8 cellular contexts compared by ENCODE assay signal in the genomic region with DNA sequence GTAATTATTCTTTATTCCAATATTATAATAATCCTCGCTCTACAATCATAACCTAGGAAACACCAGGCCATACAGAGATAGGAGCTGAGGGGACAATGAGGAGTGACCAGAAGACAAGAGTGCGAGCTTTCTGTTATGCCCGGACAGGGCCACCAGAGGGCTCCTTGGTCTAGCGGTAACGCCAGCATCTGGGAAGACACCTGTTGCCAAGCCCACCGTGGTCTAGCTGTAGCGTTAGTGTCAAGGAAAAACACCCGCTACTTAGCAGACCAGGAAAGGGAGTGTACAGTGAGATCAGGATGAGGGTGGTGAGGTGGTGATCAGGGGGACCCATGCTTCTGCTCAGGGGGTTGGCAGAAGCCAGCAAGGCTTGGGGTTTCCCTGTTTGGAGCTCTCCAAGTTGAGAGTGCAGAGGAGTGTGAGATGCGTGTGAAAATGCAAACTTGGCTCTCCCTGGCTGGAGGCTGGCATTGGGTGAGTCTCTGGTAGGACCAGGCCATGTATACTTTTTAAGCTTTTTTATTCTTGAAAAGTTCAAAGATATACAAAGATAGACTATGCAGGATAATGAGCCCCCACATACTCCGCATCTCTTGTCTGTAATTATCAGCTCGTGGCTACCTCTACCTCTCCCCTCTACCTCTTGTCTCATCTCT. TPM values are rescaled to one million over a fixed set of nuclear protein-coding genes. Genes with fewer than 3 reads are reported as not detected.
DNase-seq lines count a peak whose midpoint lies in the region; ATAC-seq, FAIRE-seq and TF ChIP-seq lines count a peak whose summit lies in the region.
"Not testable (repeated sequence)": the region's sequence is repeated elsewhere in the genome, so short reads cannot be mapped to it uniquely, and the experiment has no call there.

No MANE protein-coding gene starts in this region.

- H4K20me1 ChIP-seq in MM.1S (ENCODE audit: insufficient read depth, low read length); HepG2 (ENCODE audit: insufficient read depth, low read length): not testable (repeated sequence)

- BruUV-seq in HepG2 (replicated peaks; lab: Mats Ljungman, UMichigan), result not testable (repeated sequence)

- CTCF ChIA-PET in CD4-positive, alpha-beta T cell (lab: Charles Lee); activated CD4-positive, alpha-beta T cell treated with anti-CD3 and anti-CD28 coated beads, Interleukin-2, amount 10 ng/mL, durations not matched to agents 7 days and 5 days (lab: Charles Lee); HepG2 (lab: Yijun Ruan, JAX; ENCODE audit: low intra/inter-chr PET ratio, low total read pairs): not testable (repeated sequence)

- H3K27ac ChIP-seq in CD4-positive, alpha-beta T cell (ENCODE audit: low read depth, low read length); MM.1S (ENCODE audit: low read length); HepG2 (ENCODE audit: extremely low read length, insufficient read depth, low read length); transverse colon: not testable (repeated sequence)

- intact Hi-C loops in CD4-positive, alpha-beta T cell (cut with DNase I, micrococcal nuclease); HepG2 (cut with micrococcal nuclease; ENCODE audit: unreplicated experiment); transverse colon (cut with DNase I; ENCODE audit: low total_unique reads): not testable (repeated sequence)

- H3K4me2 ChIP-seq in MM.1S (ENCODE audit: low read depth, low read length); HepG2 (ENCODE audit: low read depth, low read length): not testable (repeated sequence)

- not testable (repeated sequence) for H3K4me1 Mint-ChIP-seq in CD4-positive, alpha-beta T cell (ENCODE audit: low read depth); activated CD4-positive, alpha-beta T cell treated with anti-CD3 and anti-CD28 coated beads, Interleukin-2, amount 10 ng/mL, durations not matched to agents 7 days and 5 days; progenitor cell of endocrine pancreas (ENCODE audit: low read depth)

- H3K27me3 Mint-ChIP-seq in CD4-positive, alpha-beta T cell; activated CD4-positive, alpha-beta T cell treated with anti-CD3 and anti-CD28 coated beads, Interleukin-2, amount 10 ng/mL, durations not matched to agents 7 days and 5 days; progenitor cell of endocrine pancreas: not testable (repeated sequence)

- not testable (repeated sequence) for H3K79me2 ChIP-seq in MM.1S (ENCODE audit: low read length); HepG2 (ENCODE audit: insufficient read depth, low read length)

- not testable (repeated sequence) for H3K4me1 ChIP-seq in MM.1S (ENCODE audit: low read length); HepG2 (ENCODE audit: insufficient read depth, low read length); transverse colon

- peak in 2 of 10 experiments; percentile 29 to 38 for DNase-seq in CD4-positive, alpha-beta T cell
- DNase-seq in MM.1S; astrocyte of the spinal cord (ENCODE audit: low read depth, low spot score); fibroblast of mammary gland (ENCODE audit: low read depth); HepG2 (ENCODE audit: low spot score): not testable (repeated sequence)
- DNase-seq in activated CD4-positive, alpha-beta T cell treated with anti-CD3 and anti-CD28 coated beads, Interleukin-2, amount 10 ng/mL, durations not matched to agents 7 days and 5 days, result peak; percentile 16
- DNase-seq in progenitor cell of endocrine pancreas (ENCODE audit: low spot score, unreplicated experiment) (peak; percentile 41), transverse colon (peak; percentile 70)

- H3K36me3 Mint-ChIP-seq in CD4-positive, alpha-beta T cell (ENCODE audit: low read depth); activated CD4-positive, alpha-beta T cell treated with anti-CD3 and anti-CD28 coated beads, Interleukin-2, amount 10 ng/mL, durations not matched to agents 7 days and 5 days (ENCODE audit: low read depth); progenitor cell of endocrine pancreas (ENCODE audit: insufficient read depth): not testable (repeated sequence)

- not testable (repeated sequence) for H3K36me3 ChIP-seq in MM.1S (replicated peaks; ENCODE audit: insufficient read depth, low read length); HepG2 (replicated peaks in 1 of 2; ENCODE audit: control insufficient read depth in 1 of 2, insufficient read depth in 2 of 2, low read length in 2 of 2); transverse colon

- TF ChIP-seq EP300 in HepG2 (IDR thresholded peaks at IDR 0.05; ENCODE audit: low read depth in 2 of 2, low read length in 2 of 2); HepG2 (CRISPR knock-in tag; IDR thresholded peaks at IDR 0.05; ENCODE audit: borderline replicate concordance); transverse colon (IDR thresholded peaks at IDR 0.05; ENCODE audit: low read depth): not testable (repeated sequence)

- not testable (repeated sequence) for FAIRE-seq in HepG2 (lab: Jason Lieb, UNC)

- TF ChIP-seq RAD21 in HepG2 (CRISPR knock-in tag; IDR thresholded peaks at IDR 0.05), result 0 out of 2 replicates have a peak, but pooled peaks have one; percentile 11

- in situ Hi-C loops in astrocyte of the spinal cord (cut with HindIII; ENCODE audit: low sequenced_read_pairs); HepG2 (cut with HindIII; ENCODE audit: extremely low pct_ligation_motif_present, low pct_unique_long_range_greater_than_20kb); transverse colon (cut with MboI; ENCODE audit: low pct_ligation_motif_present in 1 of 4, low pct_unique_long_range_greater_than_20kb in 1 of 4, low sequenced_read_pairs in 3 of 4): not testable (repeated sequence)

- not testable (repeated sequence) for TF ChIP-seq POLR2A in HepG2 (IDR thresholded peaks at IDR 0.05; ENCODE audit: insufficient read depth in 1 of 2, low read depth in 2 of 2, low read length in 2 of 2); transverse colon (IDR thresholded peaks at IDR 0.05)

- H3K27ac Mint-ChIP-seq in CD4-positive, alpha-beta T cell; activated CD4-positive, alpha-beta T cell treated with anti-CD3 and anti-CD28 coated beads, Interleukin-2, amount 10 ng/mL, durations not matched to agents 7 days and 5 days: not testable (repeated sequence)
- peak overlapping the region; percentile 74 for H3K27ac Mint-ChIP-seq in progenitor cell of endocrine pancreas

- not testable (repeated sequence) for H3K9me2 ChIP-seq in MM.1S (replicated peaks; ENCODE audit: insufficient read depth, low read length)

- H3K27me3 ChIP-seq in CD4-positive, alpha-beta T cell (ENCODE audit: control insufficient read depth, insufficient read depth, low read length); MM.1S (replicated peaks; ENCODE audit: insufficient read depth, low read length); HepG2 (ENCODE audit: control insufficient read depth in 1 of 2, insufficient read depth in 2 of 2, low read length in 2 of 2); transverse colon: not testable (repeated sequence)

- H3K9me3 Mint-ChIP-seq in CD4-positive, alpha-beta T cell; activated CD4-positive, alpha-beta T cell treated with anti-CD3 and anti-CD28 coated beads, Interleukin-2, amount 10 ng/mL, durations not matched to agents 7 days and 5 days; progenitor cell of endocrine pancreas (ENCODE audit: low read depth): not testable (repeated sequence)

- not testable (repeated sequence) for ATAC-seq in CD4-positive, alpha-beta T cell (ENCODE audit: poor library complexity); HepG2

- TF ChIP-seq CTCF in CD4-positive, alpha-beta T cell (IDR thresholded peaks at IDR 0.05), result peak; percentile 29
- TF ChIP-seq CTCF in MM.1S (IDR thresholded peaks at IDR 0.05; ENCODE audit: low read length) (peak; percentile 21), astrocyte of the spinal cord (IDR thresholded peaks at IDR 0.05; ENCODE audit: low read depth, low read length) (peak; percentile 35), fibroblast of mammary gland (conservative IDR thresholded peaks at IDR 0.05; ENCODE audit: control insufficient read depth, insufficient read depth, low read depth, low read length) (peak; percentile 31), HepG2 (CRISPR knock-in tag; IDR thresholded peaks at IDR 0.05) (peak; percentile 24; the same call in 1 of the 2 replicates), progenitor cell of endocrine pancreas (IDR thresholded peaks at IDR 0.05; ENCODE audit: unreplicated experiment) (peak; percentile 33), transverse colon (IDR thresholded peaks at IDR 0.05) (peak in 4 of 5 experiments; percentile 32 to 65 (median 48))

- H2AFZ ChIP-seq in MM.1S (ENCODE audit: low read length); HepG2 (ENCODE audit: low read length): not testable (repeated sequence)

- not testable (repeated sequence) for H3K9me3 ChIP-seq in CD4-positive, alpha-beta T cell (ENCODE audit: control insufficient read depth, low read length); MM.1S (replicated peaks; ENCODE audit: insufficient read depth, low read length); HepG2 (ENCODE audit: low read length); transverse colon

- 0% methylated on average over 5 of the region's 11 CpGs for WGBS in HepG2 (ENCODE audit: low lambda C conversion rate)
- 4% methylated on average over 8 of the region's 11 CpGs; no CpG with 5 or more reads in 1 of the 2 donors for WGBS in transverse colon (ENCODE audit: low coverage in 1 of 2), 2 donors

- POLR2A ChIA-PET in CD4-positive, alpha-beta T cell (lab: Charles Lee); activated CD4-positive, alpha-beta T cell treated with anti-CD3 and anti-CD28 coated beads, Interleukin-2, amount 10 ng/mL, durations not matched to agents 7 days and 5 days (lab: Charles Lee); HepG2 (lab: Yijun Ruan, JAX): not testable (repeated sequence)

- peak overlapping the region; percentile 20 for H3K4me3 Mint-ChIP-seq in CD4-positive, alpha-beta T cell
- H3K4me3 Mint-ChIP-seq in activated CD4-positive, alpha-beta T cell treated with anti-CD3 and anti-CD28 coated beads, Interleukin-2, amount 10 ng/mL, durations not matched to agents 7 days and 5 days; progenitor cell of endocrine pancreas (ENCODE audit: low read depth): not testable (repeated sequence)

- not testable (repeated sequence) for H3F3A ChIP-seq in MM.1S (ENCODE audit: insufficient read depth, low read length)

- not testable (repeated sequence) for H3K9ac ChIP-seq in MM.1S (ENCODE audit: low read length); HepG2 (ENCODE audit: insufficient read depth, low read depth, low read length)

- not testable (repeated sequence) for H3K4me3 ChIP-seq in MM.1S (ENCODE audit: low read length); astrocyte of the spinal cord (ENCODE audit: low read depth, low read length); fibroblast of mammary gland (ENCODE audit: control insufficient read depth, low read depth, low read length); HepG2 (replicated peaks in 1 of 3; ENCODE audit: insufficient read depth in 1 of 3, low read depth in 2 of 3, low read length in 3 of 3); transverse colon

RNA-seq across cellular contexts. Expression of a gene that starts 1.4 kb away (rescaled TPM):
- 10 to 100 TPM; 35.8 to 39.7 TPM for total RNA-seq in CD4-positive, alpha-beta T cell
- 10 to 100 TPM; 44.3 to 56.4 TPM for total RNA-seq in activated CD4-positive, alpha-beta T cell treated with anti-CD3 and anti-CD28 coated beads, Interleukin-2, amount 10 ng/mL, durations not matched to agents 7 days and 5 days
- 35.2 and 41.2 TPM in 2 replicates for total RNA-seq in HepG2 (2016; rRNA removed; fragmentation: Illumina TruSeq; extraction: Trizol)
- total RNA-seq in HepG2 (2016; cell fraction: cytosol; rRNA removed; fragmentation: Illumina TruSeq; extraction: Trizol; ENCODE audit: low read depth), result 119 and 146 TPM in 2 replicates
- total RNA-seq in HepG2 (2016; cell fraction: insoluble cytoplasmic fraction; rRNA removed; fragmentation: Illumina TruSeq; extraction: Trizol), result 35.0 and 41.9 TPM in 2 replicates
- 82.2 and 106 TPM in 2 replicates for total RNA-seq in HepG2 (2016; cell fraction: membrane; rRNA removed; fragmentation: Illumina TruSeq; extraction: Trizol)
- 40.9 and 44.1 TPM in 2 replicates for total RNA-seq in HepG2 (2016; cell fraction: nucleus; rRNA removed; fragmentation: Illumina TruSeq; extraction: Trizol)
- 62.1 and 71.4 TPM in 2 replicates for polyA plus RNA-seq in HepG2 (2011; rRNA removed)
- 81.1 and 104 TPM in 2 replicates for polyA plus RNA-seq in HepG2 (2011; cell fraction: cytosol; rRNA removed)
- polyA plus RNA-seq in HepG2 (2011; cell fraction: nucleus; rRNA removed), result 40.7 and 50.5 TPM in 2 replicates
- 30.4 and 45.2 TPM in 2 replicates for polyA plus RNA-seq in HepG2 (2012)
- polyA plus RNA-seq in HepG2 (2016; cell fraction: cytosol; fragmentation: Illumina TruSeq; extraction: Trizol; ENCODE audit: low read depth), result 314 and 406 TPM in 2 replicates
- polyA plus RNA-seq in HepG2 (2016; cell fraction: insoluble cytoplasmic fraction; fragmentation: Illumina TruSeq; extraction: Trizol; ENCODE audit: low read depth), result 70.0 and 80.5 TPM in 2 replicates
- 181 and 221 TPM in 2 replicates for polyA plus RNA-seq in HepG2 (2016; cell fraction: membrane; fragmentation: Illumina TruSeq; extraction: Trizol; ENCODE audit: low read depth)
- 46.8 and 47.8 TPM in 2 replicates for polyA plus RNA-seq in HepG2 (2016; cell fraction: nucleus; fragmentation: Illumina TruSeq; extraction: Trizol; ENCODE audit: insufficient read depth, low read depth)
- polyA minus RNA-seq in HepG2 (2011; rRNA and poly(A)+ RNA removed; ENCODE audit: low replicate concordance), result 35.3 and 37.3 TPM in 2 replicates
- 6.2 and 9.8 TPM in 2 replicates for polyA minus RNA-seq in HepG2 (2011; cell fraction: cytosol; rRNA and poly(A)+ RNA removed)
- 81.7 and 112 TPM in 2 replicates for polyA minus RNA-seq in HepG2 (2011; cell fraction: nucleus; rRNA and poly(A)+ RNA removed)
- total RNA-seq in progenitor cell of endocrine pancreas, result 48.6 and 50.5 TPM in 2 replicates
- 10 to 100 TPM in 2 of 4 donors, 1 to 10 TPM in 2; 5.4 to 30.3 (median 15.0) TPM for total RNA-seq in transverse colon

RNA-seq across cellular contexts. Expression of a gene that starts 15.3 kb away (rescaled TPM):
- total RNA-seq in CD4-positive, alpha-beta T cell, result 10 to 100 TPM; 12.9 to 13.9 TPM
- 10 to 100 TPM; 18.2 to 20.5 TPM for total RNA-seq in activated CD4-positive, alpha-beta T cell treated with anti-CD3 and anti-CD28 coated beads, Interleukin-2, amount 10 ng/mL, durations not matched to agents 7 days and 5 days
- total RNA-seq in HepG2 (2016; rRNA removed; fragmentation: Illumina TruSeq; extraction: Trizol), result 14.5 and 16.3 TPM in 2 replicates
- total RNA-seq in HepG2 (2016; cell fraction: cytosol; rRNA removed; fragmentation: Illumina TruSeq; extraction: Trizol; ENCODE audit: low read depth), result 6.5 and 7.5 TPM in 2 replicates
- 14.1 and 16.9 TPM in 2 replicates for total RNA-seq in HepG2 (2016; cell fraction: insoluble cytoplasmic fraction; rRNA removed; fragmentation: Illumina TruSeq; extraction: Trizol)
- 9.7 and 10.1 TPM in 2 replicates for total RNA-seq in HepG2 (2016; cell fraction: membrane; rRNA removed; fragmentation: Illumina TruSeq; extraction: Trizol)
- total RNA-seq in HepG2 (2016; cell fraction: nucleus; rRNA removed; fragmentation: Illumina TruSeq; extraction: Trizol), result 10.3 and 12.9 TPM in 2 replicates
- polyA plus RNA-seq in HepG2 (2011; rRNA removed), result 8.5 and 12.7 TPM in 2 replicates
- 7.5 and 11.4 TPM in 2 replicates for polyA plus RNA-seq in HepG2 (2011; cell fraction: cytosol; rRNA removed)
- polyA plus RNA-seq in HepG2 (2011; cell fraction: nucleus; rRNA removed), result 30.8 and 31.0 TPM in 2 replicates
- polyA plus RNA-seq in HepG2 (2012), result 4.2 and 6.2 TPM in 2 replicates
- 4.2 and 4.7 TPM in 2 replicates for polyA plus RNA-seq in HepG2 (2016; cell fraction: cytosol; fragmentation: Illumina TruSeq; extraction: Trizol; ENCODE audit: low read depth)
- 13.6 and 16.5 TPM in 2 replicates for polyA plus RNA-seq in HepG2 (2016; cell fraction: insoluble cytoplasmic fraction; fragmentation: Illumina TruSeq; extraction: Trizol; ENCODE audit: low read depth)
- polyA plus RNA-seq in HepG2 (2016; cell fraction: membrane; fragmentation: Illumina TruSeq; extraction: Trizol; ENCODE audit: low read depth), result 5.9 TPM in 2 replicates
- polyA plus RNA-seq in HepG2 (2016; cell fraction: nucleus; fragmentation: Illumina TruSeq; extraction: Trizol; ENCODE audit: insufficient read depth, low read depth), result 19.3 and 20.0 TPM in 2 replicates
- polyA minus RNA-seq in HepG2 (2011; rRNA and poly(A)+ RNA removed; ENCODE audit: low replicate concordance), result 17.3 and 19.5 TPM in 2 replicates
- 6.9 and 9.8 TPM in 2 replicates for polyA minus RNA-seq in HepG2 (2011; cell fraction: cytosol; rRNA and poly(A)+ RNA removed)
- 4.5 and 6.4 TPM in 2 replicates for polyA minus RNA-seq in HepG2 (2011; cell fraction: nucleus; rRNA and poly(A)+ RNA removed)
- 27.7 and 31.8 TPM in 2 replicates for total RNA-seq in progenitor cell of endocrine pancreas
- total RNA-seq in transverse colon, result 10 to 100 TPM; 15.7 to 45.6 (median 18.4) TPM

RNA-seq across cellular contexts. Expression of a gene that starts 15.4 kb away (rescaled TPM):
- 1 to 10 TPM; 2.9 to 3.5 TPM for total RNA-seq in CD4-positive, alpha-beta T cell
- 10 to 100 TPM; 10.5 to 12.9 TPM for total RNA-seq in activated CD4-positive, alpha-beta T cell treated with anti-CD3 and anti-CD28 coated beads, Interleukin-2, amount 10 ng/mL, durations not matched to agents 7 days and 5 days
- 8.7 and 8.8 TPM in 2 replicates for total RNA-seq in HepG2 (2016; rRNA removed; fragmentation: Illumina TruSeq; extraction: Trizol)
- total RNA-seq in HepG2 (2016; cell fraction: cytosol; rRNA removed; fragmentation: Illumina TruSeq; extraction: Trizol; ENCODE audit: low read depth), result 2.1 and 2.5 TPM in 2 replicates
- 6.9 and 9.3 TPM in 2 replicates for total RNA-seq in HepG2 (2016; cell fraction: insoluble cytoplasmic fraction; rRNA removed; fragmentation: Illumina TruSeq; extraction: Trizol)
- 6.9 and 7.4 TPM in 2 replicates for total RNA-seq in HepG2 (2016; cell fraction: membrane; rRNA removed; fragmentation: Illumina TruSeq; extraction: Trizol)
- total RNA-seq in HepG2 (2016; cell fraction: nucleus; rRNA removed; fragmentation: Illumina TruSeq; extraction: Trizol), result 3.8 and 3.9 TPM in 2 replicates
- polyA plus RNA-seq in HepG2 (2011; rRNA removed), result 2.6 and 3.4 TPM in 2 replicates
- 3.1 and 5.0 TPM in 2 replicates for polyA plus RNA-seq in HepG2 (2011; cell fraction: cytosol; rRNA removed)
- polyA plus RNA-seq in HepG2 (2011; cell fraction: nucleus; rRNA removed), result 3.8 and 3.9 TPM in 2 replicates
- polyA plus RNA-seq in HepG2 (2012), result 3.5 and 3.6 TPM in 2 replicates
- 2.2 and 2.6 TPM in 2 replicates for polyA plus RNA-seq in HepG2 (2016; cell fraction: cytosol; fragmentation: Illumina TruSeq; extraction: Trizol; ENCODE audit: low read depth)
- 7.8 and 9.2 TPM in 2 replicates for polyA plus RNA-seq in HepG2 (2016; cell fraction: insoluble cytoplasmic fraction; fragmentation: Illumina TruSeq; extraction: Trizol; ENCODE audit: low read depth)
- 4.0 and 4.1 TPM in 2 replicates for polyA plus RNA-seq in HepG2 (2016; cell fraction: membrane; fragmentation: Illumina TruSeq; extraction: Trizol; ENCODE audit: low read depth)
- polyA plus RNA-seq in HepG2 (2016; cell fraction: nucleus; fragmentation: Illumina TruSeq; extraction: Trizol; ENCODE audit: insufficient read depth, low read depth), result 6.3 and 7.8 TPM in 2 replicates
- 3.9 and 4.8 TPM in 2 replicates for polyA minus RNA-seq in HepG2 (2011; rRNA and poly(A)+ RNA removed; ENCODE audit: low replicate concordance)
- polyA minus RNA-seq in HepG2 (2011; cell fraction: cytosol; rRNA and poly(A)+ RNA removed), result 1.2 and 2.4 TPM in 2 replicates
- polyA minus RNA-seq in HepG2 (2011; cell fraction: nucleus; rRNA and poly(A)+ RNA removed), result 3.6 and 5.1 TPM in 2 replicates
- total RNA-seq in progenitor cell of endocrine pancreas, result 14.3 and 16.4 TPM in 2 replicates
- total RNA-seq in transverse colon, result 10 to 100 TPM in 2 of 4 donors, 1 to 10 TPM in 2; 1.8 to 21.3 (median 14.0) TPM

RNA-seq across cellular contexts. Expression of a gene that starts 37.5 kb away (rescaled TPM):
- 10 to 100 TPM; 31.9 to 40.7 TPM for total RNA-seq in CD4-positive, alpha-beta T cell
- total RNA-seq in activated CD4-positive, alpha-beta T cell treated with anti-CD3 and anti-CD28 coated beads, Interleukin-2, amount 10 ng/mL, durations not matched to agents 7 days and 5 days, result 10 to 100 TPM; 23.2 to 26.9 TPM
- 0.48 and 0.82 TPM in 2 replicates for total RNA-seq in HepG2 (2016; rRNA removed; fragmentation: Illumina TruSeq; extraction: Trizol)
- 0.40 TPM in 1 of 2 replicates, not detected in the other for total RNA-seq in HepG2 (2016; cell fraction: cytosol; rRNA removed; fragmentation: Illumina TruSeq; extraction: Trizol; ENCODE audit: low read depth)
- 0.48 and 0.54 TPM in 2 replicates for total RNA-seq in HepG2 (2016; cell fraction: insoluble cytoplasmic fraction; rRNA removed; fragmentation: Illumina TruSeq; extraction: Trizol)
- 0.22 and 0.69 TPM in 2 replicates for total RNA-seq in HepG2 (2016; cell fraction: membrane; rRNA removed; fragmentation: Illumina TruSeq; extraction: Trizol)
- total RNA-seq in HepG2 (2016; cell fraction: nucleus; rRNA removed; fragmentation: Illumina TruSeq; extraction: Trizol), result 0.65 and 0.69 TPM in 2 replicates
- polyA plus RNA-seq in HepG2 (2011; rRNA removed), result 1.3 and 2.6 TPM in 2 replicates
- 0.49 and 0.63 TPM in 2 replicates for polyA plus RNA-seq in HepG2 (2011; cell fraction: cytosol; rRNA removed)
- 9.9 and 11.0 TPM in 2 replicates for polyA plus RNA-seq in HepG2 (2011; cell fraction: nucleus; rRNA removed)
- 2.7 and 2.8 TPM in 2 replicates for polyA plus RNA-seq in HepG2 (2012)
- 0.34 and 0.41 TPM in 2 replicates for polyA plus RNA-seq in HepG2 (2016; cell fraction: cytosol; fragmentation: Illumina TruSeq; extraction: Trizol; ENCODE audit: low read depth)
- polyA plus RNA-seq in HepG2 (2016; cell fraction: insoluble cytoplasmic fraction; fragmentation: Illumina TruSeq; extraction: Trizol; ENCODE audit: low read depth), result 0.11 and 0.87 TPM in 2 replicates
- polyA plus RNA-seq in HepG2 (2016; cell fraction: membrane; fragmentation: Illumina TruSeq; extraction: Trizol; ENCODE audit: low read depth), result 0.22 and 0.66 TPM in 2 replicates
- polyA plus RNA-seq in HepG2 (2016; cell fraction: nucleus; fragmentation: Illumina TruSeq; extraction: Trizol; ENCODE audit: insufficient read depth, low read depth), result 0.96 and 1.1 TPM in 2 replicates
- 1.8 and 5.0 TPM in 2 replicates for polyA minus RNA-seq in HepG2 (2011; rRNA and poly(A)+ RNA removed; ENCODE audit: low replicate concordance)
- 1.1 TPM in 1 of 2 replicates, not detected in the other for polyA minus RNA-seq in HepG2 (2011; cell fraction: cytosol; rRNA and poly(A)+ RNA removed)
- polyA minus RNA-seq in HepG2 (2011; cell fraction: nucleus; rRNA and poly(A)+ RNA removed), result 1.7 and 1.9 TPM in 2 replicates
- total RNA-seq in progenitor cell of endocrine pancreas, result 8.7 and 10.8 TPM in 2 replicates
- 10 to 100 TPM; 10.9 to 41.9 (median 19.8) TPM for total RNA-seq in transverse colon

RNA-seq across cellular contexts. Expression of a gene that starts 46.7 kb away (rescaled TPM):
- 10 to 100 TPM; 12.3 to 16.5 TPM for total RNA-seq in CD4-positive, alpha-beta T cell
- total RNA-seq in activated CD4-positive, alpha-beta T cell treated with anti-CD3 and anti-CD28 coated beads, Interleukin-2, amount 10 ng/mL, durations not matched to agents 7 days and 5 days, result 10 to 100 TPM; 61.2 to 63.7 TPM
- total RNA-seq in HepG2 (2016; rRNA removed; fragmentation: Illumina TruSeq; extraction: Trizol), result 6.0 and 6.1 TPM in 2 replicates
- 2.1 and 3.0 TPM in 2 replicates for total RNA-seq in HepG2 (2016; cell fraction: cytosol; rRNA removed; fragmentation: Illumina TruSeq; extraction: Trizol; ENCODE audit: low read depth)
- total RNA-seq in HepG2 (2016; cell fraction: insoluble cytoplasmic fraction; rRNA removed; fragmentation: Illumina TruSeq; extraction: Trizol), result 3.2 and 5.4 TPM in 2 replicates
- 6.5 and 8.2 TPM in 2 replicates for total RNA-seq in HepG2 (2016; cell fraction: membrane; rRNA removed; fragmentation: Illumina TruSeq; extraction: Trizol)
- total RNA-seq in HepG2 (2016; cell fraction: nucleus; rRNA removed; fragmentation: Illumina TruSeq; extraction: Trizol), result 2.8 and 3.3 TPM in 2 replicates
- 3.0 and 5.6 TPM in 2 replicates for polyA plus RNA-seq in HepG2 (2011; rRNA removed)
- 4.7 and 7.5 TPM in 2 replicates for polyA plus RNA-seq in HepG2 (2011; cell fraction: cytosol; rRNA removed)
- polyA plus RNA-seq in HepG2 (2011; cell fraction: nucleus; rRNA removed), result 4.1 and 5.2 TPM in 2 replicates
- 2.1 and 3.0 TPM in 2 replicates for polyA plus RNA-seq in HepG2 (2012)
- 3.6 and 4.2 TPM in 2 replicates for polyA plus RNA-seq in HepG2 (2016; cell fraction: cytosol; fragmentation: Illumina TruSeq; extraction: Trizol; ENCODE audit: low read depth)
- 4.2 and 4.4 TPM in 2 replicates for polyA plus RNA-seq in HepG2 (2016; cell fraction: insoluble cytoplasmic fraction; fragmentation: Illumina TruSeq; extraction: Trizol; ENCODE audit: low read depth)
- 7.2 and 7.3 TPM in 2 replicates for polyA plus RNA-seq in HepG2 (2016; cell fraction: membrane; fragmentation: Illumina TruSeq; extraction: Trizol; ENCODE audit: low read depth)
- polyA plus RNA-seq in HepG2 (2016; cell fraction: nucleus; fragmentation: Illumina TruSeq; extraction: Trizol; ENCODE audit: insufficient read depth, low read depth), result 3.2 and 3.6 TPM in 2 replicates
- polyA minus RNA-seq in HepG2 (2011; rRNA and poly(A)+ RNA removed; ENCODE audit: low replicate concordance), result 17.1 and 29.8 TPM in 2 replicates
- polyA minus RNA-seq in HepG2 (2011; cell fraction: cytosol; rRNA and poly(A)+ RNA removed), result 3.8 and 4.9 TPM in 2 replicates
- 1.7 and 3.0 TPM in 2 replicates for polyA minus RNA-seq in HepG2 (2011; cell fraction: nucleus; rRNA and poly(A)+ RNA removed)
- 35.4 and 41.8 TPM in 2 replicates for total RNA-seq in progenitor cell of endocrine pancreas
- 10 to 100 TPM in 2 of 4 donors, 1 to 10 TPM in 2; 3.1 to 99.9 (median 11.0) TPM for total RNA-seq in transverse colon
